8 cellular contexts compared by ENCODE assay signal in genomic region chr14:102774391-102775153, GRCh38. TPM values are rescaled to one million over a fixed set of nuclear protein-coding genes. Genes with fewer than 3 reads are reported as not detected.
DNase-seq lines count a peak whose midpoint lies in the region; ATAC-seq and TF ChIP-seq lines count a peak whose summit lies in the region.

No MANE protein-coding gene starts in this region.

- H3K9me3 Mint-ChIP-seq in activated T-cell treated with anti-CD3 and anti-CD28 coated beads, Interleukin-2, amount 50 U/mL, for 72 hours, result no peaks in the 10 kb centered on the region
- H3K9me3 Mint-ChIP-seq in nephron progenitor cell (no peaks in the 10 kb centered on the region), type B pancreatic cell (no peaks in the 10 kb centered on the region)

- peak overlapping the region; percentile 69 to 75 for H3K4me3 Mint-ChIP-seq in activated T-cell treated with anti-CD3 and anti-CD28 coated beads, Interleukin-2, amount 50 U/mL, for 72 hours
- H3K4me3 Mint-ChIP-seq in nephron progenitor cell (no peak overlapping the region), type B pancreatic cell (peak overlapping the region; percentile 62)

- peak; percentile 87 for TF ChIP-seq CTCF in PC-9 (conservative IDR thresholded peaks at IDR 0.05)
- TF ChIP-seq CTCF in nephron progenitor cell (IDR thresholded peaks at IDR 0.05), result peak; percentile 59
- peak; percentile 82 for TF ChIP-seq CTCF in type B pancreatic cell (conservative IDR thresholded peaks at IDR 0.05)

- H3K4me1 ChIP-seq in PC-9 (replicated peaks; ENCODE audit: insufficient read depth), result peaks cover 16% of the 10 kb centered on the region

- no peaks in the 10 kb centered on the region for H3K9me3 ChIP-seq in PC-9 (ENCODE audit: insufficient read depth, low read depth)

- H3K9me2 ChIP-seq in PC-9 (ENCODE audit: insufficient read depth), result no peaks in the 10 kb centered on the region

- peaks cover 48% of the 10 kb centered on the region for H3K4me1 Mint-ChIP-seq in activated T-cell treated with anti-CD3 and anti-CD28 coated beads, Interleukin-2, amount 50 U/mL, for 72 hours (ENCODE audit: low read depth)
- H3K4me1 Mint-ChIP-seq in nephron progenitor cell, result peaks cover 39% of the 10 kb centered on the region
- H3K4me1 Mint-ChIP-seq in type B pancreatic cell (ENCODE audit: unreplicated experiment), result peaks cover 23% of the 10 kb centered on the region

- no peaks in the 10 kb centered on the region for H3K27me3 ChIP-seq in PC-9 (ENCODE audit: insufficient read depth, low read depth)

- no peaks in the 10 kb centered on the region for H3K36me3 ChIP-seq in PC-9 (ENCODE audit: low read depth)

- H3K27ac Mint-ChIP-seq in activated T-cell treated with anti-CD3 and anti-CD28 coated beads, Interleukin-2, amount 50 U/mL, for 72 hours, result peak overlapping the region; percentile 75
- H3K27ac Mint-ChIP-seq in nephron progenitor cell, result peak overlapping the region; percentile 98
- H3K27ac Mint-ChIP-seq in type B pancreatic cell, result peak overlapping the region; percentile 90

- no peak overlapping the region for H3K4me2 ChIP-seq in PC-9

- no peak overlapping the region for H2AFZ ChIP-seq in PC-9

- H3K27me3 Mint-ChIP-seq in activated T-cell treated with anti-CD3 and anti-CD28 coated beads, Interleukin-2, amount 50 U/mL, for 72 hours (ENCODE audit: low read depth), result no peaks in the 10 kb centered on the region
- H3K27me3 Mint-ChIP-seq in nephron progenitor cell (ENCODE audit: low read depth, poor library complexity) (peaks cover 12% of the 10 kb centered on the region), type B pancreatic cell (no peaks in the 10 kb centered on the region)

- H3K4me3 ChIP-seq in PC-9, result no peak overlapping the region

- ATAC-seq in GM18861 (IDR thresholded peaks at IDR 0.05; ENCODE audit: unreplicated experiment), result peak; percentile 24
- peak; percentile 61 to 67 for ATAC-seq in activated T-cell treated with anti-CD3 and anti-CD28 coated beads, Interleukin-2, amount 50 U/mL, for 72 hours (replicated peaks in 1 of 2)

- peaks cover 3% of the 10 kb centered on the region for H4K20me1 ChIP-seq in PC-9 (ENCODE audit: insufficient read depth)

- BruUV-seq in PC-9 (replicated peaks; lab: Mats Ljungman, UMichigan), result no TSS peak

- H3K79me2 ChIP-seq in PC-9 (ENCODE audit: low read depth), result peaks cover 15% of the 10 kb centered on the region

- peaks cover 24% of the 10 kb centered on the region for H3F3A ChIP-seq in PC-9 (ENCODE audit: insufficient read depth, low read depth)

- intact Hi-C loops in PC-9 (cut with micrococcal nuclease; ENCODE audit: unreplicated experiment), result loop anchor here (2.0 to 10.0 kb wide), 2 partner anchors 250 to 300 kb away; no protein-coding TSS in a partner anchor

- CTCF ChIA-PET in PC-9 (lab: Charles Lee), result interaction anchor here (0.6 kb wide), 1 partner anchor 337 kb away, joined by 5 read pairs; no protein-coding TSS in a partner anchor

- POLR2A ChIA-PET in PC-9 (lab: Charles Lee; ENCODE audit: unreplicated experiment), result interaction anchor here (0.5 kb wide), 1 partner anchor 195 kb away, joined by 3 read pairs; no protein-coding TSS in a partner anchor

- peaks cover 9 to 12% of the 10 kb centered on the region in 2 donors for H3K36me3 Mint-ChIP-seq in activated T-cell treated with anti-CD3 and anti-CD28 coated beads, Interleukin-2, amount 50 U/mL, for 72 hours (ENCODE audit: insufficient read depth in 2 of 2)
- no peaks in the 10 kb centered on the region for H3K36me3 Mint-ChIP-seq in nephron progenitor cell (ENCODE audit: low read depth)
- no peaks in the 10 kb centered on the region for H3K36me3 Mint-ChIP-seq in type B pancreatic cell

- DNase-seq in AG20443 (ENCODE audit: low spot score), result peak; percentile 85
- peak in 48 of 76 experiments; percentile 9 to 75 (median 32) for DNase-seq in HUDEP-2 (lab: John Stamatoyannopoulos, UW; ENCODE audit: unreplicated experiment in 76 of 76)
- DNase-seq in PC-9, result peak; percentile 67 to 70
- DNase-seq in activated T-cell treated with anti-CD3 and anti-CD28 coated beads, Interleukin-2, amount 50 U/mL, for 72 hours, result peak; percentile 60 to 65
- peak; percentile 66 for DNase-seq in fibroblast of gingiva (ENCODE audit: low read depth)
- peak; percentile 40 for DNase-seq in nephron progenitor cell
- no peak for DNase-seq in type B pancreatic cell (ENCODE audit: extremely low spot score, unreplicated experiment)

- H3K27ac ChIP-seq in PC-9, result no peak overlapping the region

RNA-seq across cellular contexts. Expression of gene TRAF3, which starts 2.7 kb away (rescaled TPM):
- total RNA-seq in PC-9 (2021), result 38.6 and 41.3 TPM in 2 replicates
- 100 to 1,000 TPM; 123 to 137 TPM for total RNA-seq in activated T-cell treated with anti-CD3 and anti-CD28 coated beads, Interleukin-2, amount 50 U/mL, for 72 hours
- 19.2 and 24.0 TPM in 2 replicates for total RNA-seq in type B pancreatic cell (ENCODE audit: low replicate concordance)
